8 cellular contexts compared by ENCODE assay signal in the genomic region with DNA sequence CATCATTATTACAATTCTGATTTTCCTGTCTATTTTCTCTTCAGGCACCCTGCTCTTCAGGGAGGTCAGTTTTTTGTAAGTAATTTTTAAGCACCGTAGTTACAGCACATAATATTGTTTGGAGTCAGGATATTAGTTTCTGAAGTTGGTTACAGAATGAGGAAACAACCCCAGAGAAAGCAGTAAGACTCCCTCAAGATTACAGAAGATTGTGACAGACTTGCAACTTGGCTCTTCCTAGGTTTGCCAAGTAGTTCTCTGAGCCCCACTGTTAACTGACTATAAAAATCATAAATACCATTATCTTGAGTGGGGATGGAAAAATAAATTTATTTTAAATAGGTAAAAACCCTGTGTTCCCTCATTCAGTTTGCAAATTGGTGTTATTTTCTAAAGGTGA. TPM values are rescaled to one million over a fixed set of nuclear protein-coding genes. Genes with fewer than 3 reads are reported as not detected.
A peak's percentile ranks its signal among the peaks of the same experiment; 100 is the strongest.
DNase-seq lines count a peak whose midpoint lies in the region; ATAC-seq and TF ChIP-seq lines count a peak whose summit lies in the region.

No MANE protein-coding gene starts in this region.

- no peaks in the 10 kb centered on the region for H4K20me1 ChIP-seq in fibroblast of lung (ENCODE audit: control insufficient read depth, extremely low read depth, insufficient read depth, low read length)

- intact Hi-C loops in gastrocnemius medialis (cut with DNase I; ENCODE audit: low total_unique reads), result loop anchor here (2.0 to 10.0 kb wide), 2 partner anchors 167 to 291 kb away; a partner anchor contains a TSS

- H3K4me1 ChIP-seq in SJCRH30 (peaks cover 6% of the 10 kb centered on the region), fibroblast of lung (ENCODE audit: control insufficient read depth, extremely low read depth, insufficient read depth, low read length) (peaks cover 2% of the 10 kb centered on the region), gastrocnemius medialis (peaks cover 37 to 51% of the 10 kb centered on the region in 2 donors)

- TF ChIP-seq CTCF in fibroblast of lung (conservative IDR thresholded peaks at IDR 0.05 in 1 of 2, IDR thresholded peaks at IDR 0.05 in 1 of 2; ENCODE audit: low read depth in 1 of 2, low read length in 2 of 2) (no peak), gastrocnemius medialis (IDR thresholded peaks at IDR 0.05 in 4 of 5, conservative IDR thresholded peaks at IDR 0.05 in 1 of 5) (no peak)

- no peak for TF ChIP-seq POLR2A in gastrocnemius medialis (IDR thresholded peaks at IDR 0.05)

- H3K9me3 ChIP-seq in SJCRH30 (replicated peaks), result no peaks in the 10 kb centered on the region
- H3K9me3 ChIP-seq in fibroblast of lung (ENCODE audit: control insufficient read depth, insufficient read depth, low read depth, low read length), result no peaks in the 10 kb centered on the region
- no peaks in the 10 kb centered on the region for H3K9me3 ChIP-seq in gastrocnemius medialis

- H2AFZ ChIP-seq in fibroblast of lung (ENCODE audit: low read length), result no peak overlapping the region

- H3K27ac ChIP-seq in SJCRH30, result no peak overlapping the region
- H3K27ac ChIP-seq in fibroblast of lung (ENCODE audit: insufficient read depth, low read length), result peak overlapping the region; percentile 86
- H3K27ac ChIP-seq in gastrocnemius medialis, result peak overlapping the region in 2 of 4 donors; percentile 79 to 88

- no peak for DNase-seq in H7
- DNase-seq in SJCRH30, result no peak
- peak in 1 of 2 donors; percentile 37 for DNase-seq in fibroblast of lung (ENCODE audit: low read depth in 2 of 2)
- no peak for DNase-seq in gastrocnemius medialis
- no peak for DNase-seq in NCI-H526 (lab: John Stamatoyannopoulos, UW)
- no peak for DNase-seq in NCI-H1092 treated with DMSO at 0.1 percent for 48 hours (lab: John Stamatoyannopoulos, UW)
- no peak for DNase-seq in hypothalamus (lab: John Stamatoyannopoulos, UW)

- H3K79me2 ChIP-seq in fibroblast of lung (ENCODE audit: control insufficient read depth, insufficient read depth, low read length), result peaks cover 57% of the 10 kb centered on the region

- ATAC-seq in gastrocnemius medialis (no peak), HG03342 (IDR thresholded peaks at IDR 0.05; ENCODE audit: unreplicated experiment) (no peak)

- in situ Hi-C loops in gastrocnemius medialis (cut with MboI; ENCODE audit: low sequenced_read_pairs in 4 of 4), result no loop called here

- peak overlapping the region; percentile 95 for H3K4me2 ChIP-seq in fibroblast of lung (ENCODE audit: extremely low read depth, insufficient read depth, low read length)

- H3K4me3 ChIP-seq in H7 (ENCODE audit: insufficient read depth, low read depth, low read length), result peak overlapping the region; percentile 98
- peak overlapping the region; percentile 89 for H3K4me3 ChIP-seq in SJCRH30
- peak overlapping the region; percentile 69 to 100 (median 80) for H3K4me3 ChIP-seq in fibroblast of lung (replicated peaks in 1 of 4; ENCODE audit: control extremely low read depth in 1 of 4, insufficient read depth in 1 of 4, low read depth in 3 of 4, low read length in 4 of 4)
- H3K4me3 ChIP-seq in gastrocnemius medialis, result peak overlapping the region; percentile 94 to 98 (median 95)

- peak overlapping the region; percentile 70 for H3K9ac ChIP-seq in fibroblast of lung (ENCODE audit: insufficient read depth, low read length)

- peaks cover 2% of the 10 kb centered on the region; the same call in 1 of the 2 replicates for H3K36me3 ChIP-seq in H7 (replicated peaks; ENCODE audit: control insufficient read depth, insufficient read depth, low read length)
- no peaks in the 10 kb centered on the region; the same call in none of the 2 replicates for H3K36me3 ChIP-seq in SJCRH30
- no peaks in the 10 kb centered on the region for H3K36me3 ChIP-seq in fibroblast of lung (ENCODE audit: control insufficient read depth, insufficient read depth, low read length)
- H3K36me3 ChIP-seq in gastrocnemius medialis, result no peaks in the 10 kb centered on the region

- no peaks in the 10 kb centered on the region for H3K27me3 ChIP-seq in H7 (ENCODE audit: control insufficient read depth, insufficient read depth, low read length)
- no peaks in the 10 kb centered on the region for H3K27me3 ChIP-seq in SJCRH30
- no peaks in the 10 kb centered on the region for H3K27me3 ChIP-seq in fibroblast of lung (ENCODE audit: control insufficient read depth, insufficient read depth, low read length)
- H3K27me3 ChIP-seq in gastrocnemius medialis, result no peaks in the 10 kb centered on the region

RNA-seq across cellular contexts. Expression of a gene that starts 1.0 kb away (rescaled TPM):
- 51.3 and 51.5 TPM in 2 replicates for total RNA-seq in H7 (2014; rRNA removed; shearing (Covaris generic))
- total RNA-seq in SJCRH30 (2014; rRNA removed; shearing (Covaris generic)), result 69.7 and 75.1 TPM in 2 replicates
- total RNA-seq in fibroblast of lung (69.9 and 81.3 TPM in 2 replicates), gastrocnemius medialis (10 to 100 TPM in 3 of 4 donors, 1 to 10 TPM in 1; 9.2 to 73.5 (median 23.2) TPM)
- polyA plus RNA-seq in fibroblast of lung, result 71.2 and 75.1 TPM in 2 replicates
- polyA plus RNA-seq in fibroblast of lung (2012), result 49.8 and 55.4 TPM in 2 replicates
- 66.0 and 69.3 TPM in 2 replicates for polyA minus RNA-seq in fibroblast of lung (ENCODE audit: low replicate concordance)
